1 cellular context compared by ENCODE assay signal in the genomic region with DNA sequence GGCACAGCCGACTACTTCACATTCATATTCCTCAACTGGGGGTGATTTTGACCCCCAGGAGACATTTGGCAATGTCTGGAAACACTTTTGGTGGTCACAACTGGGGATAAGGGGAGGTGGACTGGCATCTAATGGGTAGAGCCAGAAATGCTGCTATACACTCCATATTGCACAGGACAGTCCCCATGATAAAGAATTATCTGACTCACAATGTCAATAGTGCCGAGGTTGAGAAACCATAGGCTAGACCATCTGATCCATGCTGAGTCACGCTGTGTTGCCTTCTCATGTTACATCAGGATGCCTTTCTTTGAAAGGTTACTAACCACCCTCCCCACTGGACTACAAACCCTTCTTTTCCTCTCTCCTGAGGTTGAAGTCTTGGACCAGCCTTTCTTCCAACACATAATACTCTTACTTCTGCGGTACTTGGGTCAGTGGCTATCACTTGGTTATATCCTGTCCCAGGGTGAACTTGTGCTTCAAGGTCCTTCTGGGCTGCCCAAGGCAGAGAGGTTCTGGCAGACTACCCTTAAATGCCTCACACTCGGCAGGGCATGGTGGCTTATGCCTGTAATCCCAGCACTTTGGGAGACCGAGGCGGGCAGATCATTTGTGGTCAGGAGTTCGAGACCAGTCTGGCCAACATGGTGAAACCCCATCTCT.
TF ChIP-seq lines count a peak whose summit lies in the region.

No MANE protein-coding gene starts in this region.

TF ChIP-seq in HepG2, 621 proteins besides CTCF, POLR2A, EP300 and RAD21 (continued from another document and continues in another):
- TF ChIP-seq GPBP1L1 (CRISPR knock-in tag; IDR thresholded peaks at IDR 0.05) = no peak
- TF ChIP-seq PATZ1 (CRISPR knock-in tag; IDR thresholded peaks at IDR 0.05) = peak; percentile 87
- TF ChIP-seq, protein P1, sequence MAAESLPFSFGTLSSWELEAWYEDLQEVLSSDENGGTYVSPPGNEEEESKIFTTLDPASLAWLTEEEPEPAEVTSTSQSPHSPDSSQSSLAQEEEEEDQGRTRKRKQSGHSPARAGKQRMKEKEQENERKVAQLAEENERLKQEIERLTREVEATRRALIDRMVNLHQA (CRISPR knock-in tag; IDR thresholded peaks at IDR 0.05) = no peak
- TF ChIP-seq ZBTB33 (CRISPR knock-in tag; IDR thresholded peaks at IDR 0.05) = peak; percentile 70; the same call in 1 of the 2 replicates
- TF ChIP-seq ETV5 (CRISPR knock-in tag; IDR thresholded peaks at IDR 0.05; ENCODE audit: borderline replicate concordance) = peak; percentile 78; the same call in 1 of the 2 replicates
- TF ChIP-seq ZNF746 (CRISPR knock-in tag; IDR thresholded peaks at IDR 0.05) = peak; percentile 77; the same call in 1 of the 2 replicates
- TF ChIP-seq, protein P2, sequence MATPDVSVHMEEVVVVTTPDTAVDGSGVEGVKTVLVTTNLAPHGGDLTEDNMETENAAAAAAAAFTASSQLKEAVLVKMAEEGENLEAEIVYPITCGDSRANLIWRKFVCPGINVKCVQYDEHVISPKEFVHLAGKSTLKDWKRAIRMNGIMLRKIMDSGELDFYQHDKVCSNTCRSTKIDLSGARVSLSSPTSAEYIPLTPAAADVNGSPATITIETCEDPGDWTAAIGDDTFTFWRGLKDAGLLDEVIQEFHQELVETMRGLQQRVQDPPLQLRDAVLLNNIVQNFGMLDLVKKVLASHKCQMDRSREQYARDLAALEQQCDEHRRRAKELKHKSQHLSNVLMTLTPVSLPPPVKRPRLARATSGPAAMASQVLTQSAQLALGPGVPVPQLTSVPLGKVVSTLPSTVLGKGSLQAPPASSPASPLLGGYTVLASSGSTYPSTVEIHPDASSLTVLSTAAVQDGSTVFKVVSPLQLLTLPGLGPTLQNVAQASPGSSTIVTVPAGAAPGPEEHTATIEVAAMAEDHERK (CRISPR knock-in tag; IDR thresholded peaks at IDR 0.05; ENCODE audit: low read depth) = 0 out of 2 replicates have a peak, but pooled peaks have one; percentile 41
- peak; percentile 73; the same call in 1 of the 2 replicates for TF ChIP-seq CCDC6 (CRISPR knock-in tag; IDR thresholded peaks at IDR 0.05)
- 0 out of 2 replicates have a peak, but pooled peaks have one; percentile 32 for TF ChIP-seq POLR2G (IDR thresholded peaks at IDR 0.05; ENCODE audit: low read depth, low read length)
- TF ChIP-seq REL (CRISPR knock-in tag; conservative IDR thresholded peaks at IDR 0.05) = no peak
- no peak for TF ChIP-seq ZNF572 (CRISPR knock-in tag; IDR thresholded peaks at IDR 0.05)
- no peak for TF ChIP-seq TEAD2 (CRISPR knock-in tag; IDR thresholded peaks at IDR 0.05)
- peak; percentile 99 for TF ChIP-seq NFE2L2 (IDR thresholded peaks at IDR 0.05; ENCODE audit: low read length)
- no peak for TF ChIP-seq ZNF235 (CRISPR knock-in tag; IDR thresholded peaks at IDR 0.05; ENCODE audit: borderline replicate concordance)
- TF ChIP-seq POGK (CRISPR knock-in tag; conservative IDR thresholded peaks at IDR 0.05) = peak; percentile 66; the same call in 1 of the 2 replicates
- peak; percentile 88 for TF ChIP-seq TBX2 (CRISPR knock-in tag; IDR thresholded peaks at IDR 0.05; ENCODE audit: borderline replicate concordance)
- peak; percentile 96 for TF ChIP-seq SMAD3 (CRISPR knock-in tag; IDR thresholded peaks at IDR 0.05)
- TF ChIP-seq RCOR2 (CRISPR knock-in tag; IDR thresholded peaks at IDR 0.05) = peak; percentile 94
- TF ChIP-seq, protein P3, sequence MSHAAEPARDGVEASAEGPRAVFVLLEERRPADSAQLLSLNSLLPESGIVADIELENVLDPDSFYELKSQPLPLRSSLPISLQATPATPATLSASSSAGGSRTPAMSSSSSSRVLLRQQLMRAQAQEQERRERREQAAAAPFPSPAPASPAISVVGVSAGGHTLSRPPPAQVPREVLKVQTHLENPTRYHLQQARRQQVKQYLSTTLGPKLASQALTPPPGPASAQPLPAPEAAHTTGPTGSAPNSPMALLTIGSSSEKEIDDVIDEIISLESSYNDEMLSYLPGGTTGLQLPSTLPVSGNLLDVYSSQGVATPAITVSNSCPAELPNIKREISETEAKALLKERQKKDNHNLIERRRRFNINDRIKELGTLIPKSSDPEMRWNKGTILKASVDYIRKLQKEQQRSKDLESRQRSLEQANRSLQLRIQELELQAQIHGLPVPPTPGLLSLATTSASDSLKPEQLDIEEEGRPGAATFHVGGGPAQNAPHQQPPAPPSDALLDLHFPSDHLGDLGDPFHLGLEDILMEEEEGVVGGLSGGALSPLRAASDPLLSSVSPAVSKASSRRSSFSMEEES (CRISPR knock-in tag; IDR thresholded peaks at IDR 0.05) = peak; percentile 96
- peak; percentile 90 for TF ChIP-seq TARDBP (CRISPR knock-in tag; IDR thresholded peaks at IDR 0.05)
- TF ChIP-seq, protein P4, sequence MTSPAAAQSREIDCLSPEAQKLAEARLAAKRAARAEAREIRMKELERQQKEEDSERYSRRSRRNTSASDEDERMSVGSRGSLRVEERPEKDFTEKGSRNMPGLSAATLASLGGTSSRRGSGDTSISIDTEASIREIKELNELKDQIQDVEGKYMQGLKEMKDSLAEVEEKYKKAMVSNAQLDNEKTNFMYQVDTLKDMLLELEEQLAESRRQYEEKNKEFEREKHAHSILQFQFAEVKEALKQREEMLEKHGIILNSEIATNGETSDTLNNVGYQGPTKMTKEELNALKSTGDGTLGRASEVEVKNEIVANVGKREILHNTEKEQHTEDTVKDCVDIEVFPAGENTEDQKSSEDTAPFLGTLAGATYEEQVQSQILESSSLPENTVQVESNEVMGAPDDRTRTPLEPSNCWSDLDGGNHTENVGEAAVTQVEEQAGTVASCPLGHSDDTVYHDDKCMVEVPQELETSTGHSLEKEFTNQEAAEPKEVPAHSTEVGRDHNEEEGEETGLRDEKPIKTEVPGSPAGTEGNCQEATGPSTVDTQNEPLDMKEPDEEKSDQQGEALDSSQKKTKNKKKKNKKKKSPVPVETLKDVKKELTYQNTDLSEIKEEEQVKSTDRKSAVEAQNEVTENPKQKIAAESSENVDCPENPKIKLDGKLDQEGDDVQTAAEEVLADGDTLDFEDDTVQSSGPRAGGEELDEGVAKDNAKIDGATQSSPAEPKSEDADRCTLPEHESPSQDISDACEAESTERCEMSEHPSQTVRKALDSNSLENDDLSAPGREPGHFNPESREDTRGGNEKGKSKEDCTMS (CRISPR knock-in tag; conservative IDR thresholded peaks at IDR 0.05) = no peak
- TF ChIP-seq ATAD3A (CRISPR knock-in tag; IDR thresholded peaks at IDR 0.05) = no peak
- TF ChIP-seq HDAC1 (CRISPR knock-in tag; IDR thresholded peaks at IDR 0.05) = peak; percentile 35; the same call in 1 of the 2 replicates
- TF ChIP-seq CREM (IDR thresholded peaks at IDR 0.05) = peak; percentile 74; the same call in 1 of the 2 replicates
- TF ChIP-seq CREM (CRISPR knock-in tag; IDR thresholded peaks at IDR 0.05) = no peak
- TF ChIP-seq PHF5A (CRISPR knock-in tag; IDR thresholded peaks at IDR 0.05; ENCODE audit: low read depth, unreplicated experiment) = peak; percentile 89
- TF ChIP-seq THAP11 (CRISPR knock-in tag; IDR thresholded peaks at IDR 0.05) = peak; percentile 82
- peak; percentile 93 for TF ChIP-seq KLF11 (CRISPR knock-in tag; IDR thresholded peaks at IDR 0.05)
- TF ChIP-seq SMARCC2 (IDR thresholded peaks at IDR 0.05) = peak; percentile 80; the same call in 1 of the 2 replicates
- TF ChIP-seq LCORL (IDR thresholded peaks at IDR 0.05) = no peak
- TF ChIP-seq LCORL (CRISPR knock-in tag; IDR thresholded peaks at IDR 0.05) = peak; percentile 61
- TF ChIP-seq ZNF12 (CRISPR knock-in tag; IDR thresholded peaks at IDR 0.05) = peak; percentile 89; the same call in 1 of the 2 replicates
- TF ChIP-seq ZNF615 (CRISPR knock-in tag; IDR thresholded peaks at IDR 0.05; ENCODE audit: borderline replicate concordance) = no peak
- TF ChIP-seq, protein P5, sequence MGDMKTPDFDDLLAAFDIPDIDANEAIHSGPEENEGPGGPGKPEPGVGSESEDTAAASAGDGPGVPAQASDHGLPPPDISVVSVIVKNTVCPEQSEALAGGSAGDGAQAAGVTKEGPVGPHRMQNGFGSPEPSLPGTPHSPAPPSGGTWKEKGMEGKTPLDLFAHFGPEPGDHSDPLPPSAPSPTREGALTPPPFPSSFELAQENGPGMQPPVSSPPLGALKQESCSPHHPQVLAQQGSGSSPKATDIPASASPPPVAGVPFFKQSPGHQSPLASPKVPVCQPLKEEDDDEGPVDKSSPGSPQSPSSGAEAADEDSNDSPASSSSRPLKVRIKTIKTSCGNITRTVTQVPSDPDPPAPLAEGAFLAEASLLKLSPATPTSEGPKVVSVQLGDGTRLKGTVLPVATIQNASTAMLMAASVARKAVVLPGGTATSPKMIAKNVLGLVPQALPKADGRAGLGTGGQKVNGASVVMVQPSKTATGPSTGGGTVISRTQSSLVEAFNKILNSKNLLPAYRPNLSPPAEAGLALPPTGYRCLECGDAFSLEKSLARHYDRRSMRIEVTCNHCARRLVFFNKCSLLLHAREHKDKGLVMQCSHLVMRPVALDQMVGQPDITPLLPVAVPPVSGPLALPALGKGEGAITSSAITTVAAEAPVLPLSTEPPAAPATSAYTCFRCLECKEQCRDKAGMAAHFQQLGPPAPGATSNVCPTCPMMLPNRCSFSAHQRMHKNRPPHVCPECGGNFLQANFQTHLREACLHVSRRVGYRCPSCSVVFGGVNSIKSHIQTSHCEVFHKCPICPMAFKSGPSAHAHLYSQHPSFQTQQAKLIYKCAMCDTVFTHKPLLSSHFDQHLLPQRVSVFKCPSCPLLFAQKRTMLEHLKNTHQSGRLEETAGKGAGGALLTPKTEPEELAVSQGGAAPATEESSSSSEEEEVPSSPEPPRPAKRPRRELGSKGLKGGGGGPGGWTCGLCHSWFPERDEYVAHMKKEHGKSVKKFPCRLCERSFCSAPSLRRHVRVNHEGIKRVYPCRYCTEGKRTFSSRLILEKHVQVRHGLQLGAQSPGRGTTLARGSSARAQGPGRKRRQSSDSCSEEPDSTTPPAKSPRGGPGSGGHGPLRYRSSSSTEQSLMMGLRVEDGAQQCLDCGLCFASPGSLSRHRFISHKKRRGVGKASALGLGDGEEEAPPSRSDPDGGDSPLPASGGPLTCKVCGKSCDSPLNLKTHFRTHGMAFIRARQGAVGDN (CRISPR knock-in tag; IDR thresholded peaks at IDR 0.05) = 0 out of 2 replicates have a peak, but pooled peaks have one; percentile 22
- peak; percentile 78 for TF ChIP-seq KMT2B (CRISPR knock-in tag; IDR thresholded peaks at IDR 0.05)
- TF ChIP-seq ZNF224 (CRISPR knock-in tag; IDR thresholded peaks at IDR 0.05) = no peak
- TF ChIP-seq CREB1 (IDR thresholded peaks at IDR 0.05) = peak; percentile 38; the same call in 1 of the 2 replicates
- TF ChIP-seq CREB1 (CRISPR knock-in tag; IDR thresholded peaks at IDR 0.05) = peak; percentile 39
- TF ChIP-seq NR2F6 (IDR thresholded peaks at IDR 0.05) = no peak
- TF ChIP-seq NR2F6 (CRISPR knock-in tag; IDR thresholded peaks at IDR 0.05) = peak; percentile 80
- peak; percentile 91 for TF ChIP-seq JUN (CRISPR knock-in tag; IDR thresholded peaks at IDR 0.05)
- peak; percentile 50; the same call in 1 of the 2 replicates for TF ChIP-seq ZNF101 (CRISPR knock-in tag; IDR thresholded peaks at IDR 0.05; ENCODE audit: borderline replicate concordance, low read depth)
